ENCODE assay signal across 1 cellular context in the genomic region with DNA sequence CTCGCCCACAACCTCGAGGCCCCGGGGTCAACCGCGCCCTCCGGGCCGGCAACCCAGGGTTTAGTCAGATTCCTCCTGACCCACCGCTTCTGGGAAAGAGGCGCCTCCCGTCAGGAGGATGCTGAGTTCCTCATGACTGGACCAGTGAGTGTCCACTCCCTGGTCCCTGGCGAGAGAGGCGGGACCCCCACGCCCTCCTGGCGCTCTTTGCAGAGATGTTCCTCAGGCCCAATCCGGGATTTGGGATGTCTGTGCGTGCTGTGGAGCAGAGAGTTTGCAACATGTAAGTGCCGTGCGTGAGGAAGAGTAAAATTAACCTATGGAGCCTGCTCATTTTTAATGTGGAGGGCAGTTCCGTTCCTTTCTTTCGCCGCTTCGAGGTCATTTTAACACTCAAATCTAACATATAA.
TF ChIP-seq lines count a peak whose summit lies in the region.

No MANE protein-coding gene starts in this region.

TF ChIP-seq in GM23338, 12 proteins besides CTCF, POLR2A, EP300 and RAD21 (continued from another document):
- TF ChIP-seq, protein P1, sequence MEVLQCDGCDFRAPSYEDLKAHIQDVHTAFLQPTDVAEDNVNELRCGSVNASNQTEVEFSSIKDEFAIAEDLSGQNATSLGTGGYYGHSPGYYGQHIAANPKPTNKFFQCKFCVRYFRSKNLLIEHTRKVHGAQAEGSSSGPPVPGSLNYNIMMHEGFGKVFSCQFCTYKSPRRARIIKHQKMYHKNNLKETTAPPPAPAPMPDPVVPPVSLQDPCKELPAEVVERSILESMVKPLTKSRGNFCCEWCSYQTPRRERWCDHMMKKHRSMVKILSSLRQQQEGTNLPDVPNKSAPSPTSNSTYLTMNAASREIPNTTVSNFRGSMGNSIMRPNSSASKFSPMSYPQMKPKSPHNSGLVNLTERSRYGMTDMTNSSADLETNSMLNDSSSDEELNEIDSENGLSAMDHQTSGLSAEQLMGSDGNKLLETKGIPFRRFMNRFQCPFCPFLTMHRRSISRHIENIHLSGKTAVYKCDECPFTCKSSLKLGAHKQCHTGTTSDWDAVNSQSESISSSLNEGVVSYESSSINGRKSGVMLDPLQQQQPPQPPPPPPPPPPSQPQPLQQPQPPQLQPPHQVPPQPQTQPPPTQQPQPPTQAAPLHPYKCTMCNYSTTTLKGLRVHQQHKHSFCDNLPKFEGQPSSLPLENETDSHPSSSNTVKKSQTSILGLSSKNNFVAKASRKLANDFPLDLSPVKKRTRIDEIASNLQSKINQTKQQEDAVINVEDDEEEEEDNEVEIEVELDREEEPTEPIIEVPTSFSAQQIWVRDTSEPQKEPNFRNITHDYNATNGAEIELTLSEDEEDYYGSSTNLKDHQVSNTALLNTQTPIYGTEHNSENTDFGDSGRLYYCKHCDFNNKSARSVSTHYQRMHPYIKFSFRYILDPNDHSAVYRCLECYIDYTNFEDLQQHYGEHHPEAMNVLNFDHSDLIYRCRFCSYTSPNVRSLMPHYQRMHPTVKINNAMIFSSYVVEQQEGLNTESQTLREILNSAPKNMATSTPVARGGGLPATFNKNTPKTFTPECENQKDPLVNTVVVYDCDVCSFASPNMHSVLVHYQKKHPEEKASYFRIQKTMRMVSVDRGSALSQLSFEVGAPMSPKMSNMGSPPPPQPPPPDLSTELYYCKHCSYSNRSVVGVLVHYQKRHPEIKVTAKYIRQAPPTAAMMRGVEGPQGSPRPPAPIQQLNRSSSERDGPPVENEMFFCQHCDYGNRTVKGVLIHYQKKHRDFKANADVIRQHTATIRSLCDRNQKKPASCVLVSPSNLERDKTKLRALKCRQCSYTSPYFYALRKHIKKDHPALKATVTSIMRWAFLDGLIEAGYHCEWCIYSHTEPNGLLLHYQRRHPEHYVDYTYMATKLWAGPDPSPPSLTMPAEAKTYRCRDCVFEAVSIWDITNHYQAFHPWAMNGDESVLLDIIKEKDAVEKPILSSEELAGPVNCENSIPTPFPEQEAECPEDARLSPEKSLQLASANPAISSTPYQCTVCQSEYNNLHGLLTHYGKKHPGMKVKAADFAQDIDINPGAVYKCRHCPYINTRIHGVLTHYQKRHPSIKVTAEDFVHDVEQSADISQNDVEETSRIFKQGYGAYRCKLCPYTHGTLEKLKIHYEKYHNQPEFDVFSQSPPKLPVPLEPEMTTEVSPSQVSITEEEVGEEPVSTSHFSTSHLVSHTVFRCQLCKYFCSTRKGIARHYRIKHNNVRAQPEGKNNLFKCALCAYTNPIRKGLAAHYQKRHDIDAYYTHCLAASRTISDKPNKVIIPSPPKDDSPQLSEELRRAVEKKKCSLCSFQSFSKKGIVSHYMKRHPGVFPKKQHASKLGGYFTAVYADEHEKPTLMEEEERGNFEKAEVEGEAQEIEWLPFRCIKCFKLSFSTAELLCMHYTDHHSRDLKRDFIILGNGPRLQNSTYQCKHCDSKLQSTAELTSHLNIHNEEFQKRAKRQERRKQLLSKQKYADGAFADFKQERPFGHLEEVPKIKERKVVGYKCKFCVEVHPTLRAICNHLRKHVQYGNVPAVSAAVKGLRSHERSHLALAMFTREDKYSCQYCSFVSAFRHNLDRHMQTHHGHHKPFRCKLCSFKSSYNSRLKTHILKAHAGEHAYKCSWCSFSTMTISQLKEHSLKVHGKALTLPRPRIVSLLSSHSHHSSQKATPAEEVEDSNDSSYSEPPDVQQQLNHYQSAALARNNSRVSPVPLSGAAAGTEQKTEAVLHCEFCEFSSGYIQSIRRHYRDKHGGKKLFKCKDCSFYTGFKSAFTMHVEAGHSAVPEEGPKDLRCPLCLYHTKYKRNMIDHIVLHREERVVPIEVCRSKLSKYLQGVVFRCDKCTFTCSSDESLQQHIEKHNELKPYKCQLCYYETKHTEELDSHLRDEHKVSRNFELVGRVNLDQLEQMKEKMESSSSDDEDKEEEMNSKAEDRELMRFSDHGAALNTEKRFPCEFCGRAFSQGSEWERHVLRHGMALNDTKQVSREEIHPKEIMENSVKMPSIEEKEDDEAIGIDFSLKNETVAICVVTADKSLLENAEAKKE (CRISPR knock-in tag; IDR thresholded peaks at IDR 0.05): no peak
- TF ChIP-seq ZNF331 (CRISPR knock-in tag; IDR thresholded peaks at IDR 0.05; ENCODE audit: low read depth) (no peak), POLR2AphosphoS5 (IDR thresholded peaks at IDR 0.05; ENCODE audit: low read depth) (no peak)
